ENCODE assay signal across 8 cellular contexts in genomic region chr15:62066663-62067447, GRCh38. TPM values are rescaled to one million over a fixed set of nuclear protein-coding genes. Genes with fewer than 3 reads are reported as not detected.
DNase-seq lines count a peak whose midpoint lies in the region; ATAC-seq, FAIRE-seq and TF ChIP-seq lines count a peak whose summit lies in the region.

TSS of gene C2CD4A (plus strand) at chr15:62066977. CDS start at chr15:62067614, 637 bp downstream.

- ATAC-seq in GM19455 (IDR thresholded peaks at IDR 0.05; ENCODE audit: unreplicated experiment) (no peak), HG03108 (IDR thresholded peaks at IDR 0.05; ENCODE audit: unreplicated experiment) (no peak)

- H3K4me3 ChIP-seq in WERI-Rb-1 (ENCODE audit: low read depth, low read length) (peak within 1 kb of the TSS; percentile 44), bronchial epithelial cell (ENCODE audit: low read depth, low read length) (peak within 1 kb of the TSS; percentile 38), keratinocyte (ENCODE audit: control insufficient read depth in 2 of 3, extremely low read depth in 1 of 3, insufficient read depth in 2 of 3, low read depth in 1 of 3, low read length in 3 of 3) (peak within 1 kb of the TSS; percentile 1 to 71 (median 14)), smooth muscle cell (peak within 1 kb of the TSS; percentile 31)

- no peaks in the 10 kb centered on the region for H4K20me1 ChIP-seq in keratinocyte (ENCODE audit: control insufficient read depth, extremely low read depth, insufficient read depth, low read length)
- no peaks in the 10 kb centered on the region for H4K20me1 ChIP-seq in smooth muscle cell (ENCODE audit: low read depth)

- H2AFZ ChIP-seq in keratinocyte (ENCODE audit: control insufficient read depth, low read length) (no peak within 1 kb of the TSS), smooth muscle cell (ENCODE audit: low read depth) (no peak within 1 kb of the TSS)

- no peaks in the 10 kb centered on the region for H3K9me3 ChIP-seq in WERI-Rb-1 (ENCODE audit: severe bottlenecking)
- H3K9me3 ChIP-seq in keratinocyte (ENCODE audit: control insufficient read depth, low read depth, low read length) = no peaks in the 10 kb centered on the region
- H3K9me3 ChIP-seq in smooth muscle cell (replicated peaks; ENCODE audit: low read depth) = no peaks in the 10 kb centered on the region

- DNase-seq in NCI-H128 (lab: John Stamatoyannopoulos, UW; ENCODE audit: unreplicated experiment) = peak; percentile 58
- peak; percentile 63 for DNase-seq in WERI-Rb-1
- DNase-seq in bronchial epithelial cell (ENCODE audit: low read depth) = peak; percentile 58
- no peak for DNase-seq in keratinocyte (ENCODE audit: low read depth, low spot score)
- no peak for DNase-seq in smooth muscle cell (lab: John Stamatoyannopoulos, UW; ENCODE audit: unreplicated experiment)

- H3K79me2 ChIP-seq in keratinocyte (ENCODE audit: control insufficient read depth, insufficient read depth, low read length) (no peaks in the 10 kb centered on the region), smooth muscle cell (ENCODE audit: low read depth) (no peaks in the 10 kb centered on the region)

- H3K27me3 ChIP-seq in WERI-Rb-1 (ENCODE audit: insufficient read depth, low read depth, severe bottlenecking) (no peaks in the 10 kb centered on the region), bronchial epithelial cell (ENCODE audit: control insufficient read depth, insufficient read depth, low read length) (no peaks in the 10 kb centered on the region), keratinocyte (ENCODE audit: control insufficient read depth, extremely low read depth, insufficient read depth, low read length) (peaks cover 5% of the 10 kb centered on the region), smooth muscle cell (ENCODE audit: low read depth) (peaks cover 73% of the 10 kb centered on the region)

- no peaks in the 10 kb centered on the region for H3K36me3 ChIP-seq in WERI-Rb-1
- H3K36me3 ChIP-seq in bronchial epithelial cell (ENCODE audit: control insufficient read depth, insufficient read depth, low read length) = no peaks in the 10 kb centered on the region
- H3K36me3 ChIP-seq in keratinocyte (ENCODE audit: control insufficient read depth in 2 of 2, extremely low read depth in 1 of 2, insufficient read depth in 2 of 2, low read length in 2 of 2) = no peaks in the 10 kb centered on the region
- H3K36me3 ChIP-seq in smooth muscle cell (ENCODE audit: low read depth) = no peaks in the 10 kb centered on the region

- H3K4me1 ChIP-seq in keratinocyte (ENCODE audit: control insufficient read depth, extremely low read depth, insufficient read depth, low read length) = peaks cover 26% of the 10 kb centered on the region
- peaks cover 5% of the 10 kb centered on the region for H3K4me1 ChIP-seq in smooth muscle cell (ENCODE audit: low read depth)

- WGBS in smooth muscle cell (ENCODE audit: low lambda C conversion rate) = 11% methylated on average over 33 of the region's 33 CpGs

- dilution Hi-C loops in keratinocyte (cut with MboI; ENCODE audit: extremely low pct_ligation_motif_present, low sequenced_read_pairs) = no loop called here

- H3F3A ChIP-seq in smooth muscle cell (ENCODE audit: low read depth) = no peaks in the 10 kb centered on the region

- no peaks in the 10 kb centered on the region for H3K9me1 ChIP-seq in keratinocyte (ENCODE audit: control insufficient read depth, extremely low read depth, insufficient read depth, low read length)

- H3K9ac ChIP-seq in keratinocyte (ENCODE audit: control insufficient read depth, extremely low read depth, insufficient read depth, low read length) (no peak within 1 kb of the TSS), smooth muscle cell (ENCODE audit: low read depth) (no peak within 1 kb of the TSS)

- H3K4me2 ChIP-seq in keratinocyte (ENCODE audit: control insufficient read depth, extremely low read depth, insufficient read depth, low read depth, low read length) (peak within 1 kb of the TSS; percentile 70), smooth muscle cell (peak within 1 kb of the TSS; percentile 73)

- TF ChIP-seq CTCF in GM12873 (IDR thresholded peaks at IDR 0.05; ENCODE audit: insufficient read depth, low read depth, low read length, missing control alignments) (peak; percentile 45), WERI-Rb-1 (IDR thresholded peaks at IDR 0.05; ENCODE audit: low read depth, low read length) (no peak), bronchial epithelial cell (IDR thresholded peaks at IDR 0.05; ENCODE audit: insufficient read depth, low read length, severe bottlenecking) (peak; percentile 47), keratinocyte (optimal IDR thresholded peaks at IDR 0.05 in 1 of 3, IDR thresholded peaks at IDR 0.05 in 1 of 3, conservative IDR thresholded peaks at IDR 0.05 in 1 of 3; ENCODE audit: extremely low read depth in 1 of 3, insufficient read depth in 2 of 3, low read length in 3 of 3) (peak; percentile 21 to 67 (median 38)), smooth muscle cell (IDR thresholded peaks at IDR 0.05; ENCODE audit: borderline replicate concordance, insufficient read depth, poor library complexity, severe bottlenecking) (no peak)

- no peak within 1 kb of the TSS for H3K27ac ChIP-seq in WERI-Rb-1
- no peak within 1 kb of the TSS for H3K27ac ChIP-seq in keratinocyte (ENCODE audit: control insufficient read depth, insufficient read depth, low read length)
- no peak within 1 kb of the TSS for H3K27ac ChIP-seq in smooth muscle cell (ENCODE audit: low read depth)

- FAIRE-seq in bronchial epithelial cell (lab: Jason Lieb, UNC) (no peak), keratinocyte (lab: Jason Lieb, UNC) (no peak)

RNA-seq across cellular contexts. Expression of gene C2CD4A, which starts in this region (rescaled TPM):
- 0.53 and 1.3 TPM in 2 replicates for total RNA-seq in bronchial epithelial cell
- polyA plus RNA-seq in keratinocyte = not detected in 3 replicates
- not detected for polyA plus RNA-seq in keratinocyte (2011; ENCODE audit: low read depth)
- not detected in 2 replicates for polyA plus RNA-seq in keratinocyte (2011; cell fraction: cytosol; rRNA removed)
- 0.04 TPM in 1 of 2 replicates, not detected in the other for polyA plus RNA-seq in keratinocyte (2011; cell fraction: nucleus; rRNA removed)
- not detected in 2 replicates for polyA plus RNA-seq in keratinocyte (2012; ENCODE audit: low replicate concordance)
- 0.06 TPM in 1 of 3 replicates, not detected in the others for polyA minus RNA-seq in keratinocyte
- polyA minus RNA-seq in keratinocyte (2011; cell fraction: cytosol; rRNA and poly(A)+ RNA removed) = not detected
- polyA minus RNA-seq in keratinocyte (2011; cell fraction: nucleus; rRNA and poly(A)+ RNA removed) = not detected in 2 replicates
- total RNA-seq in smooth muscle cell = 0.13 TPM in 1 of 2 replicates, not detected in the other
- 0.35 and 0.66 TPM in 2 replicates for polyA plus RNA-seq in smooth muscle cell

Comparison
In these comparisons a context has a peak if more than half of its experiments do, and no peak if none do; other contexts are left out.
1. CTCF ChIP-seq: peak in GM12873 (single experiment), bronchial epithelial cell (single experiment) and keratinocyte (3 of 3); none in WERI-Rb-1 (single experiment) and smooth muscle cell (single experiment).
2. DNase-seq: peak in NCI-H128 (single experiment), WERI-Rb-1 (single experiment) and bronchial epithelial cell (single experiment); none in keratinocyte (single experiment) and smooth muscle cell (single experiment).
3. Peak in every context shown above with its lines, with median percentiles within 50 percentile points of each other: H3K4me3 ChIP-seq.